In genomic region chr1:21956720-21957552, GRCh38 we compare ENCODE assay signal across 1 cellular context.
TF ChIP-seq lines count a peak whose summit lies in the region.

No MANE protein-coding gene starts in this region.

TF ChIP-seq in H1, 55 proteins besides CTCF, POLR2A, EP300 and RAD21:
- TF ChIP-seq RNF2 (IDR thresholded peaks at IDR 0.05; ENCODE audit: borderline replicate concordance, low read depth, low read length, missing control alignments, poor library complexity, severe bottlenecking), result no peak
- no peak for TF ChIP-seq TAF1 (IDR thresholded peaks at IDR 0.05; ENCODE audit: low read depth, low read length)
- no peak for TF ChIP-seq EGR1 (IDR thresholded peaks at IDR 0.05; ENCODE audit: borderline replicate concordance, low read depth, low read length)
- TF ChIP-seq KDM1A (IDR thresholded peaks at IDR 0.05; ENCODE audit: borderline replicate concordance, low read length), result no peak
- TF ChIP-seq ATF2 (IDR thresholded peaks at IDR 0.05; ENCODE audit: low read length), result no peak
- no peak for TF ChIP-seq CHD7 (IDR thresholded peaks at IDR 0.05; ENCODE audit: insufficient replicate concordance, low read length)
- no peak for TF ChIP-seq SIX5 (IDR thresholded peaks at IDR 0.05; ENCODE audit: low read depth, low read length)
- no peak for TF ChIP-seq BRCA1 (IDR thresholded peaks at IDR 0.05; ENCODE audit: low read depth, low read length)
- TF ChIP-seq USF2 (IDR thresholded peaks at IDR 0.05; ENCODE audit: low read length), result no peak
- TF ChIP-seq CHD1 (IDR thresholded peaks at IDR 0.05; ENCODE audit: low read depth, low read length), result no peak
- no peak for TF ChIP-seq CBX8 (IDR thresholded peaks at IDR 0.05; ENCODE audit: borderline replicate concordance, low read depth, low read length)
- no peak for TF ChIP-seq NRF1 (IDR thresholded peaks at IDR 0.05; ENCODE audit: low read depth, low read length)
- TF ChIP-seq CTBP2 (IDR thresholded peaks at IDR 0.05; ENCODE audit: borderline replicate concordance, insufficient read depth, insufficient read length, low read length), result no peak
- TF ChIP-seq ASH2L (IDR thresholded peaks at IDR 0.05; ENCODE audit: low read length), result no peak
- no peak for TF ChIP-seq SP1 (IDR thresholded peaks at IDR 0.05; ENCODE audit: low read depth, low read length)
- TF ChIP-seq HDAC2 (IDR thresholded peaks at IDR 0.05; ENCODE audit: borderline replicate concordance in 1 of 2, low read depth in 2 of 2, low read length in 2 of 2), result no peak
- no peak for TF ChIP-seq NANOG (IDR thresholded peaks at IDR 0.05; ENCODE audit: insufficient read depth, low read depth, low read length, poor library complexity, severe bottlenecking)
- TF ChIP-seq KDM4A (IDR thresholded peaks at IDR 0.05; ENCODE audit: low read depth, low read length, severe bottlenecking), result no peak
